8 cellular contexts compared by ENCODE assay signal in genomic region chr18:24019641-24020331, GRCh38. TPM values are rescaled to one million over a fixed set of nuclear protein-coding genes. Genes with fewer than 3 reads are reported as not detected.
DNase-seq lines count a peak whose midpoint lies in the region; ATAC-seq and TF ChIP-seq lines count a peak whose summit lies in the region.

No MANE protein-coding gene starts in this region.

- no peaks in the 10 kb centered on the region for H3K27me3 ChIP-seq in OCI-LY3 (ENCODE audit: low read depth, low read length)
- no peaks in the 10 kb centered on the region for H3K27me3 ChIP-seq in H9 (ENCODE audit: insufficient read depth, low read length)

- H3K4me1 Mint-ChIP-seq in H9 (peaks cover 63 to 74% of the 10 kb centered on the region in 2 experiments), glutamatergic neuron (ENCODE audit: low read depth, unreplicated experiment) (peaks cover 18% of the 10 kb centered on the region)

- no peaks in the 10 kb centered on the region for H3K9me3 ChIP-seq in OCI-LY3 (ENCODE audit: insufficient read depth, low read length)
- H3K9me3 ChIP-seq in H9 (ENCODE audit: control insufficient read depth, low read depth, low read length), result no peaks in the 10 kb centered on the region

- H4K8ac ChIP-seq in H9 (replicated peaks; ENCODE audit: insufficient read length, low read depth, low read length), result no peak overlapping the region

- H3K4me3 Mint-ChIP-seq in H9 (no peak overlapping the region), glutamatergic neuron (ENCODE audit: unreplicated experiment) (no peak overlapping the region)

- ATAC-seq in GM18508 (IDR thresholded peaks at IDR 0.05; ENCODE audit: insufficient read depth, unreplicated experiment) (peak; percentile 71), HG02642 (IDR thresholded peaks at IDR 0.05; ENCODE audit: poor library complexity, unreplicated experiment) (peak; percentile 82)

- no peak overlapping the region for H2BK12ac ChIP-seq in H9 (ENCODE audit: insufficient read length, low read depth, low read length)

- H3K4me2 ChIP-seq in OCI-LY3 (ENCODE audit: low read length) (peak overlapping the region; percentile 89), H9 (ENCODE audit: insufficient read depth, insufficient read length, low read length) (no peak overlapping the region)

- no peak overlapping the region for H2BK15ac ChIP-seq in H9 (ENCODE audit: low read depth, low read length)

- H3K14ac ChIP-seq in H9 (ENCODE audit: insufficient read depth, low read length), result no peak overlapping the region

- no peak overlapping the region for H2AK5ac ChIP-seq in H9 (ENCODE audit: insufficient read length, low read length)

- H3K4ac ChIP-seq in H9 (ENCODE audit: low read depth, low read length), result no peak overlapping the region

- H3K36me3 Mint-ChIP-seq in H9 (ENCODE audit: insufficient read depth in 1 of 3, low read depth in 3 of 3) (0 out of 7 replicates have a peak, but pooled peaks cover 0 to 3% (median 0%) of the 10 kb centered on the region in 3 experiments), glutamatergic neuron (ENCODE audit: unreplicated experiment) (no peaks in the 10 kb centered on the region)

- H3K56ac ChIP-seq in H9 (ENCODE audit: insufficient read length, low read depth, low read length), result no peak overlapping the region

- H2BK120ac ChIP-seq in H9 (ENCODE audit: low read depth, low read length, poor library complexity, severe bottlenecking), result no peak overlapping the region

- WGBS in H9 (ENCODE audit: extremely low coverage, insufficient read length, low lambda C conversion rate), result no CpG with 5 or more reads among the region's 5 CpGs

- peaks cover 60% of the 10 kb centered on the region for H4K20me1 ChIP-seq in OCI-LY3 (ENCODE audit: insufficient read depth, low read length)
- peaks cover 3% of the 10 kb centered on the region for H4K20me1 ChIP-seq in H9 (ENCODE audit: control insufficient read depth, insufficient read depth, insufficient read length)

- H3K27ac ChIP-seq in OCI-LY3 (ENCODE audit: low read length), result peak overlapping the region; percentile 92
- H3K27ac ChIP-seq in H9 (ENCODE audit: insufficient read length, low read depth, low read length), result no peak overlapping the region

- no peak overlapping the region for H2AFZ ChIP-seq in OCI-LY3 (ENCODE audit: low read depth, low read length)
- H2AFZ ChIP-seq in H9 (ENCODE audit: low read length), result no peak overlapping the region

- peaks cover 15% of the 10 kb centered on the region for H3K27me3 Mint-ChIP-seq in H9 (ENCODE audit: low read depth)
- H3K27me3 Mint-ChIP-seq in glutamatergic neuron (ENCODE audit: unreplicated experiment), result no peaks in the 10 kb centered on the region

- TF ChIP-seq CTCF in OCI-LY3 (IDR thresholded peaks at IDR 0.05; ENCODE audit: low read depth, low read length), result no peak
- no peak for TF ChIP-seq CTCF in H9 (conservative IDR thresholded peaks at IDR 0.05)
- no peak for TF ChIP-seq CTCF in glutamatergic neuron (IDR thresholded peaks at IDR 0.05; ENCODE audit: partially characterized antibody, unreplicated experiment)

- H3K79me1 ChIP-seq in H9 (ENCODE audit: insufficient read depth, low read depth, low read length, poor library complexity, severe bottlenecking), result no peaks in the 10 kb centered on the region

- H4K91ac ChIP-seq in H9 (ENCODE audit: insufficient read length, low read depth, low read length), result no peak overlapping the region

- H3K9me3 Mint-ChIP-seq in H9, result no peaks in the 10 kb centered on the region
- peaks cover 3% of the 10 kb centered on the region for H3K9me3 Mint-ChIP-seq in glutamatergic neuron (ENCODE audit: unreplicated experiment)

- H3K36me3 ChIP-seq in OCI-LY3 (replicated peaks; ENCODE audit: low read depth, low read length), result peaks cover 53% of the 10 kb centered on the region

- H3K27ac Mint-ChIP-seq in H9 (peak overlapping the region in 1 of 3 experiments; percentile 16; a peak in 1 of 7 replicates), glutamatergic neuron (ENCODE audit: unreplicated experiment) (no peak overlapping the region)

- peaks cover 10% of the 10 kb centered on the region for H3K23me2 ChIP-seq in H9 (ENCODE audit: insufficient read length, low read depth, low read length, poor library complexity, severe bottlenecking)

- H3K9ac ChIP-seq in OCI-LY3 (ENCODE audit: low read length) (peak overlapping the region; percentile 55), H9 (ENCODE audit: extremely low read depth, insufficient read length, low read length) (no peak overlapping the region)

- H3K23ac ChIP-seq in H9 (ENCODE audit: insufficient read length, low read depth, low read length), result no peak overlapping the region

- H4K5ac ChIP-seq in H9 (ENCODE audit: insufficient read length, low read depth, low read length), result no peak overlapping the region

- H3K4me1 ChIP-seq in OCI-LY3 (ENCODE audit: low read length) (peaks cover 59% of the 10 kb centered on the region), H9 (ENCODE audit: insufficient read depth, low read length) (peaks cover 25% of the 10 kb centered on the region; the same call in 1 of the 2 replicates)

- no peak overlapping the region for H3K18ac ChIP-seq in H9 (ENCODE audit: insufficient read length, low read depth, low read length)

- H2BK20ac ChIP-seq in H9 (ENCODE audit: low read depth, low read length, poor library complexity, severe bottlenecking), result no peak overlapping the region

- H3K4me3 ChIP-seq in OCI-LY3 (ENCODE audit: low read length), result peak overlapping the region; percentile 49

- H3T11ph ChIP-seq in H9 (ENCODE audit: low read length), result no peak overlapping the region

- DNase-seq in astrocyte of the hippocampus (ENCODE audit: low read depth, low spot score) (peak; percentile 29), DMS53 treated with DMSO at 0.1 percent for 48 hours (lab: John Stamatoyannopoulos, UW; ENCODE audit: unreplicated experiment) (no peak), H9 (no peak), glutamatergic neuron (no peak), NCI-H345 treated with DMSO at 0.1 percent for 48 hours (lab: John Stamatoyannopoulos, UW; ENCODE audit: unreplicated experiment) (no peak)

- H2BK5ac ChIP-seq in H9 (ENCODE audit: insufficient read length, low read length), result no peak overlapping the region

- H3K79me2 ChIP-seq in OCI-LY3 (ENCODE audit: low read length) (peaks cover 95% of the 10 kb centered on the region), H9 (ENCODE audit: insufficient read depth, low read length) (peaks cover 32% of the 10 kb centered on the region; the same call in 1 of the 2 replicates)

RNA-seq across cellular contexts. Expression of gene TTC39C, which starts 5.2 kb away (rescaled TPM):
- 16.4 and 18.0 TPM in 2 replicates for total RNA-seq in H9 (2021)
- total RNA-seq in glutamatergic neuron (ENCODE audit: unreplicated experiment), result 29.2 TPM
